ENCODE assay signal across 2 cellular contexts in genomic region chr19:52691737-52692136, GRCh38.
TF ChIP-seq lines count a peak whose summit lies in the region.

No MANE protein-coding gene starts in this region.

TF ChIP-seq in K562, 482 proteins besides CTCF, POLR2A, EP300 and RAD21:
- TF ChIP-seq NR2C1 (IDR thresholded peaks at IDR 0.05) (0 out of 2 replicates have a peak, but pooled peaks have one; percentile 7), NR2C1 (tag; IDR thresholded peaks at IDR 0.05) (no peak), RB1 (IDR thresholded peaks at IDR 0.05; ENCODE audit: low read depth) (no peak)

TF ChIP-seq in HEK293T, 16 proteins besides CTCF, POLR2A, EP300 and RAD21:
- TF ChIP-seq NFRKB (IDR thresholded peaks at IDR 0.05) (no peak), ARNT (IDR thresholded peaks at IDR 0.05) (no peak)
